16 cellular contexts compared by ENCODE assay signal in the genomic region with DNA sequence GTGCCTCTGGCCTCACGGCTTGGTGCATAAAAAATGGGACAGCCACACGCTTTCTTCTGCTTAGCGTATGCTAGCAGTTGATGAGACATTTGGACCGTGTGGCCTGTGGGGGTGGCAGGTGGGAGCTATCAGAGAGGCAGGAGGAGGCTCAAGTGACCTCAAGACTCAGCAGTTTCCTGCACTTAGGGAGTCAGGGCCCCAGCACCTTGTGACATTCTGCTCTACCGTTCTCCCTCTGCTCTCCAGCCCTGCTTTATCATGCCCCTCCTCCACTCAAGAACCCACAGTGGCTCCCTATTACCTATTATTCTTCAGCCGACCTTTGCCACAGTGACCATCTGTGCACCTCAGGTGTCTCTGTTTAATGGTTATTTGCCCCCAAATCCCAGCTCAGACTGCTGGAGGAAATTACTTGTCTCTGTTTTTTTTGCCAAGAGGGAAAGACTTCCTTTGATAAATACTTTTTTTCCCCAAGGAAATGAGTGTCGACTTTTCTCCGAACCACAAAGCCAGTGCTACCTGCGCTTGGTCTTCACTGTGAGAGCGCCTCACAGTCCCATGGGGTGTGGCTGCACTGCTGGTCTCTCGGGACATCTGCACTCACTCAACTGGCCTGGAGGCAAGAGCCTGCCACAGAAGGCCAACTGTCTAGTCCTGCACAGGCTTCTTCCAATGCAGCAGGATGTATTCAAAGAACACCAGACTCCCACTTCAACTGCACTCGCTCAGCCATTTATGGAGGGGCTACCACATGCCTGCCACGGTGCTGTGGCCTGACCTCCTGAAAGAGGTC. TPM values are rescaled to one million over a fixed set of nuclear protein-coding genes. Genes with fewer than 3 reads are reported as not detected.
DNase-seq lines count a peak whose midpoint lies in the region; ATAC-seq, FAIRE-seq and TF ChIP-seq lines count a peak whose summit lies in the region.
"Had no signal": no experiment of that assay in that cellular context is flagged by ENCODE, and none has a peak within 500 bp of the region (broad histone marks: within the 10 kb centered on the region; RNA-seq: fewer than 3 reads in every experiment).

No MANE protein-coding gene starts in this region.

- CTCF ChIA-PET in H1 (lab: Charles Lee; ENCODE audit: partially characterized antibody), result interaction anchor here (0.6 to 14.4 kb wide), 12 partner anchors 10 to 210 kb away, joined by 3 to 302 read pairs (median 4); no protein-coding TSS in a partner anchor

- H2BK120ac ChIP-seq in H1 (replicated peaks; ENCODE audit: low read depth, low read length), result no peak overlapping the region

- peak overlapping the region; percentile 57 for H3K27ac Mint-ChIP-seq in neural crest cell (ENCODE audit: unreplicated experiment)
- H3K27ac Mint-ChIP-seq: CD4-positive, alpha-beta T cell had no signal

- no peak overlapping the region for H4K8ac ChIP-seq in H1 (ENCODE audit: extremely low read depth, insufficient read depth, low read length)

- H3K79me1 ChIP-seq in H1 (ENCODE audit: low read depth, low read length), result no peaks in the 10 kb centered on the region

- peak overlapping the region; percentile 55; the same call in 1 of the 2 replicates for H2BK15ac ChIP-seq in H1 (ENCODE audit: low read length)

- H3K9me3 Mint-ChIP-seq in neural crest cell, result no peaks in the 10 kb centered on the region
- H3K9me3 Mint-ChIP-seq: CD4-positive, alpha-beta T cell had no signal

- H4K91ac ChIP-seq in H1 (replicated peaks; ENCODE audit: insufficient read length, low read length), result no peak overlapping the region

- no peak for ATAC-seq in HG02610 (IDR thresholded peaks at IDR 0.05; ENCODE audit: unreplicated experiment)

- no peak overlapping the region for H2BK5ac ChIP-seq in H1 (ENCODE audit: low read depth, low read length)

- no peak for TF ChIP-seq EP300 in H1 (IDR thresholded peaks at IDR 0.05; ENCODE audit: borderline replicate concordance in 1 of 2, low read depth in 2 of 2, low read length in 2 of 2)

- H3K4me2 ChIP-seq in BLaER1 (peak overlapping the region; percentile 55), H1 (ENCODE audit: insufficient read depth in 1 of 2, low read depth in 2 of 2, low read length in 2 of 2) (no peak overlapping the region)

- H3K4me3 Mint-ChIP-seq in neural crest cell, result no peak overlapping the region
- H3K4me3 Mint-ChIP-seq: CD4-positive, alpha-beta T cell had no signal

- H3K79me2 ChIP-seq in H1 (ENCODE audit: control insufficient read depth in 1 of 2, insufficient read depth in 2 of 2, low read length in 2 of 2), result no peaks in the 10 kb centered on the region

- H3K23me2 ChIP-seq in H1 (ENCODE audit: low read depth, low read length), result no peaks in the 10 kb centered on the region

- H4K5ac ChIP-seq in H1 (ENCODE audit: insufficient read length, low read depth, low read length), result no peak overlapping the region

- H3K27me3 ChIP-seq in BLaER1 (no peaks in the 10 kb centered on the region), H1 (replicated peaks in 1 of 4; ENCODE audit: control insufficient read depth in 3 of 4, extremely low read depth in 1 of 4, insufficient read depth in 3 of 4, low read length in 3 of 4) (no peaks in the 10 kb centered on the region)

- no peak overlapping the region for H3K23ac ChIP-seq in H1 (ENCODE audit: insufficient read length)

- POLR2A ChIA-PET in H1 (lab: Charles Lee; ENCODE audit: partially characterized antibody), result no interaction called here

- TF ChIP-seq CTCF in NB4 (IDR thresholded peaks at IDR 0.05; ENCODE audit: low read depth, low read length) (no peak), H1 (IDR thresholded peaks at IDR 0.05; ENCODE audit: control extremely low read depth in 1 of 3, insufficient read depth in 1 of 3, low read depth in 1 of 3, low read length in 3 of 3) (no peak), neural crest cell (conservative IDR thresholded peaks at IDR 0.05) (no peak)

- H3K4me1 Mint-ChIP-seq in neural crest cell, result peaks cover 15% of the 10 kb centered on the region

- no peak overlapping the region for H2AFZ ChIP-seq in H1 (ENCODE audit: low read length)
- H2AFZ ChIP-seq: GM23248 had no signal

- H3K14ac ChIP-seq in H1 (ENCODE audit: insufficient read length), result no peak overlapping the region

- no peak for TF ChIP-seq RAD21 in H1 (IDR thresholded peaks at IDR 0.05 in 1 of 2, conservative IDR thresholded peaks at IDR 0.05 in 1 of 2; ENCODE audit: low read depth in 2 of 2, low read length in 2 of 2)

- H3K36me3 ChIP-seq in BLaER1, result no peaks in the 10 kb centered on the region
- H3K36me3 ChIP-seq in H1 (ENCODE audit: control insufficient read depth in 2 of 4, insufficient read depth in 4 of 4, low read length in 3 of 4), result no peaks in the 10 kb centered on the region

- H2AK5ac ChIP-seq in H1 (ENCODE audit: low read depth, low read length), result no peak overlapping the region

- H3K4ac ChIP-seq in H1 (replicated peaks; ENCODE audit: insufficient read length, low read depth, low read length), result no peak overlapping the region

- H3K18ac ChIP-seq in H1 (ENCODE audit: extremely low read depth, low read length), result no peak overlapping the region

- H2BK12ac ChIP-seq in H1 (ENCODE audit: low read depth, low read length), result no peak overlapping the region

- H3K9me3 ChIP-seq in BLaER1 (no peaks in the 10 kb centered on the region), H1 (ENCODE audit: insufficient read depth in 2 of 2, low read depth in 1 of 2, low read length in 1 of 2) (no peaks in the 10 kb centered on the region)

- H3K36me3 Mint-ChIP-seq in neural crest cell (ENCODE audit: low read depth), result no peaks in the 10 kb centered on the region

- no peak overlapping the region for H3K56ac ChIP-seq in H1 (replicated peaks; ENCODE audit: insufficient read length, low read depth, low read length)

- TF ChIP-seq POLR2A in NB4 (IDR thresholded peaks at IDR 0.05; ENCODE audit: extremely low read depth, insufficient read length), result no peak
- TF ChIP-seq POLR2A in H1 (IDR thresholded peaks at IDR 0.05; ENCODE audit: control extremely low read depth in 1 of 2, low read depth in 2 of 2, low read length in 2 of 2), result no peak

- H3K4me3 ChIP-seq in BLaER1, result no peak overlapping the region
- no peak overlapping the region for H3K4me3 ChIP-seq in NB4 (ENCODE audit: low read depth, low read length)
- no peak overlapping the region for H3K4me3 ChIP-seq in H1 (ENCODE audit: extremely low read depth in 1 of 4, insufficient read depth in 2 of 4, low read depth in 3 of 4, low read length in 4 of 4)
- H3K4me3 ChIP-seq: GM23248 had no signal

- no peak overlapping the region for H2BK20ac ChIP-seq in H1 (ENCODE audit: low read length)

- FAIRE-seq in H1 (lab: Jason Lieb, UNC), result no peak
- FAIRE-seq: G401.6 had no signal

- no peak overlapping the region for H3K27ac ChIP-seq in BLaER1
- no peak overlapping the region for H3K27ac ChIP-seq in H1 (ENCODE audit: low read depth, low read length)
- H3K27ac ChIP-seq: GM23248 had no signal

- H3K4me1 ChIP-seq in BLaER1 (peaks cover 37% of the 10 kb centered on the region), H1 (replicated peaks in 1 of 4; ENCODE audit: control insufficient read depth in 3 of 4, insufficient read depth in 4 of 4, low read length in 3 of 4) (peaks cover 0 to 4% (median under 1%) of the 10 kb centered on the region in 4 experiments; a peak in 1 of 7 replicates)

- H4K20me1 ChIP-seq in BLaER1 (no peaks in the 10 kb centered on the region), H1 (replicated peaks in 1 of 2; ENCODE audit: control insufficient read depth in 1 of 2, insufficient read depth in 2 of 2, low read length in 2 of 2) (no peaks in the 10 kb centered on the region)

- 83% methylated on average over 13 of the region's 13 CpGs; no CpG with 5 or more reads in 1 of the 2 experiments for WGBS in H1 (ENCODE audit: extremely low coverage in 1 of 2, insufficient coverage in 1 of 2, insufficient read length in 1 of 2, insufficient replicate concordance in 2 of 2, low coverage in 1 of 2, low lambda C conversion rate in 2 of 2, missing lambda C conversion rate in 1 of 2), 2 experiments

- no peaks in the 10 kb centered on the region for H3K27me3 Mint-ChIP-seq in neural crest cell (ENCODE audit: low read depth)

- DNase-seq in NB4 (ENCODE audit: low read depth) (peak; percentile 22), H1 (ENCODE audit: low read depth in 1 of 2, low spot score in 2 of 2) (no peak), neural crest cell (ENCODE audit: low read depth, low spot score) (no peak), NCI-H1092 (lab: John Stamatoyannopoulos, UW) (no peak), NCI-H2029 (lab: John Stamatoyannopoulos, UW) (no peak)
- DNase-seq: CD4-positive, alpha-beta T cell; DND-41; GM23248; KBM-7; NCI-H2107; NCI-H345; RPMI8226; SIG-M5 had no signal

- no peak overlapping the region for H3K9ac ChIP-seq in BLaER1
- no peak overlapping the region for H3K9ac ChIP-seq in H1 (replicated peaks in 1 of 4; ENCODE audit: extremely low read depth in 1 of 4, low read depth in 3 of 4, low read length in 3 of 4)
- H3K9ac ChIP-seq: GM23248 had no signal

TF ChIP-seq in H1, 55 proteins besides CTCF, POLR2A, EP300 and RAD21 (continues in another document):
- no peak for TF ChIP-seq TAF1 (IDR thresholded peaks at IDR 0.05; ENCODE audit: low read depth, low read length)
- no peak for TF ChIP-seq NRF1 (IDR thresholded peaks at IDR 0.05; ENCODE audit: low read depth, low read length)
- no peak for TF ChIP-seq GTF2F1 (IDR thresholded peaks at IDR 0.05; ENCODE audit: borderline replicate concordance, low read depth, low read length)
- TF ChIP-seq BACH1 (IDR thresholded peaks at IDR 0.05; ENCODE audit: low read length), result no peak
- no peak for TF ChIP-seq JUND (IDR thresholded peaks at IDR 0.05; ENCODE audit: low read length)
- no peak for TF ChIP-seq JUN (IDR thresholded peaks at IDR 0.05; ENCODE audit: low read depth, low read length)
- TF ChIP-seq SP2 (IDR thresholded peaks at IDR 0.05; ENCODE audit: low read length), result no peak
- no peak for TF ChIP-seq KDM1A (IDR thresholded peaks at IDR 0.05; ENCODE audit: borderline replicate concordance, low read length)
- TF ChIP-seq BCL11A (IDR thresholded peaks at IDR 0.05; ENCODE audit: low read depth in 2 of 2, low read length in 2 of 2), result no peak
- TF ChIP-seq SIN3A (conservative IDR thresholded peaks at IDR 0.05 in 1 of 2, IDR thresholded peaks at IDR 0.05 in 1 of 2; ENCODE audit: low read depth in 1 of 2, low read length in 2 of 2), result no peak
- no peak for TF ChIP-seq KDM4A (IDR thresholded peaks at IDR 0.05; ENCODE audit: low read depth, low read length, severe bottlenecking)
- no peak for TF ChIP-seq SIRT6 (IDR thresholded peaks at IDR 0.05; ENCODE audit: low read length)

RNA-seq across cellular contexts. Expression of gene CGNL1, which starts 40.8 kb away (rescaled TPM):
- 72.7 and 75.6 TPM in 2 replicates for total RNA-seq in H1 (2021; fragmentation: NEBNext Ultra II Directional; extraction: Animal tissue kit (Norgen Biotek cat#: 25700))
- polyA plus RNA-seq in H1 (2011; rRNA removed), result 20.4 and 21.8 TPM in 2 replicates
- 26.8 TPM for polyA plus RNA-seq in H1 (2011; cell fraction: cytosol; rRNA removed)
- polyA plus RNA-seq in H1 (2011; cell fraction: nucleus; rRNA removed), result 42.9 TPM
- 52.8 to 62.1 TPM (median 54.3 TPM) in 4 replicates for polyA plus RNA-seq in H1 (2012, experiment 1 of 2)
- polyA plus RNA-seq in H1 (2012, experiment 2 of 2), result 4.5 TPM
- 23.5 TPM for polyA plus RNA-seq in H1 (2013, experiment 1 of 2)
- 21.9 TPM for polyA plus RNA-seq in H1 (2013, experiment 2 of 2)
- polyA minus RNA-seq in H1 (2011; rRNA and poly(A)+ RNA removed), result 52.9 and 54.8 TPM in 2 replicates
- polyA minus RNA-seq in H1 (2011; cell fraction: cytosol; rRNA and poly(A)+ RNA removed), result 43.2 TPM
- 56.4 TPM for polyA minus RNA-seq in H1 (2011; cell fraction: nucleus; rRNA and poly(A)+ RNA removed)
- 1.2 and 1.3 TPM in 2 replicates for total RNA-seq in neural crest cell
- total RNA-seq: CD4-positive, alpha-beta T cell had no signal

Comparison
In these comparisons a context has a peak if more than half of its experiments do, and no peak if none do; other contexts are left out.
1. RNA of gene CGNL1, which starts 40.8 kb away (total RNA-seq): 72.7 to 75.6 TPM in H1; 1.2 to 1.3 TPM in neural crest cell; every median in the first group is over 10 times any median in the second.